In genomic region chr9:126378761-126379160, GRCh38 we compare ENCODE assay signal across 21 cellular contexts. TPM values are rescaled to one million over a fixed set of nuclear protein-coding genes. Genes with fewer than 3 reads are reported as not detected.
DNase-seq lines count a peak whose midpoint lies in the region; ATAC-seq and TF ChIP-seq lines count a peak whose summit lies in the region.
"Had no signal": no experiment of that assay in that cellular context is flagged by ENCODE, and none has a peak within 500 bp of the region (broad histone marks: within the 10 kb centered on the region; RNA-seq: fewer than 3 reads in every experiment).

No MANE protein-coding gene starts in this region.

- CTCF ChIA-PET in activated CD8-positive, alpha-beta T cell treated with anti-CD3 and anti-CD28 coated beads, Interleukin-2, amount 10 ng/mL, durations not matched to agents 7 days and 5 days (lab: Charles Lee): interaction anchor here (1.2 to 1.4 kb wide), 2 partner anchors 18 to 179 kb away, joined by 3 read pairs; no protein-coding TSS in a partner anchor

- intact Hi-C loops in colonic mucosa (cut with DNase I): no loop called here

- no peak for TF ChIP-seq CTCF in colonic mucosa (IDR thresholded peaks at IDR 0.05)
- TF ChIP-seq CTCF in neural crest cell (conservative IDR thresholded peaks at IDR 0.05): no peak

- peaks cover 73% of the 10 kb centered on the region for H3K4me1 Mint-ChIP-seq in neural crest cell
- H3K4me1 Mint-ChIP-seq in activated CD8-positive, alpha-beta T cell treated with anti-CD3 and anti-CD28 coated beads, Interleukin-2, amount 10 ng/mL, durations not matched to agents 7 days and 5 days (ENCODE audit: low read depth): peaks cover 22% of the 10 kb centered on the region

- H3K27ac Mint-ChIP-seq in neural crest cell (ENCODE audit: unreplicated experiment): peak overlapping the region; percentile 85
- no peak overlapping the region for H3K27ac Mint-ChIP-seq in activated CD8-positive, alpha-beta T cell treated with anti-CD3 and anti-CD28 coated beads, Interleukin-2, amount 10 ng/mL, durations not matched to agents 7 days and 5 days
- H3K27ac Mint-ChIP-seq: CD8-positive, alpha-beta T cell; GM23338 had no signal

- H3K4me3 ChIP-seq in colonic mucosa: no peak overlapping the region
- H3K4me3 ChIP-seq: BLaER1, GM23338, PC-9 had no signal

- H3K36me3 Mint-ChIP-seq in neural crest cell (ENCODE audit: low read depth): peaks cover 4% of the 10 kb centered on the region
- peaks cover 12% of the 10 kb centered on the region for H3K36me3 Mint-ChIP-seq in activated CD8-positive, alpha-beta T cell treated with anti-CD3 and anti-CD28 coated beads, Interleukin-2, amount 10 ng/mL, durations not matched to agents 7 days and 5 days (ENCODE audit: low read depth)

- peak overlapping the region; percentile 98 for H3K27ac ChIP-seq in angular gyrus (ENCODE audit: low read depth, low read length)
- H3K27ac ChIP-seq in colonic mucosa: no peak overlapping the region
- H3K27ac ChIP-seq in temporal lobe (ENCODE audit: low read depth, low read length): peak overlapping the region; percentile 98
- H3K27ac ChIP-seq: BLaER1, PC-9 had no signal

- no peaks in the 10 kb centered on the region for H3K9me3 Mint-ChIP-seq in neural crest cell
- no peaks in the 10 kb centered on the region for H3K9me3 Mint-ChIP-seq in activated CD8-positive, alpha-beta T cell treated with anti-CD3 and anti-CD28 coated beads, Interleukin-2, amount 10 ng/mL, durations not matched to agents 7 days and 5 days (ENCODE audit: insufficient read depth)
- H3K9me3 Mint-ChIP-seq: CD8-positive, alpha-beta T cell; GM23338 had no signal

- H3K4me3 Mint-ChIP-seq in neural crest cell: peak overlapping the region; percentile 64
- no peak overlapping the region for H3K4me3 Mint-ChIP-seq in activated CD8-positive, alpha-beta T cell treated with anti-CD3 and anti-CD28 coated beads, Interleukin-2, amount 10 ng/mL, durations not matched to agents 7 days and 5 days
- H3K4me3 Mint-ChIP-seq: CD8-positive, alpha-beta T cell; GM23338 had no signal

- H3K36me3 ChIP-seq in colonic mucosa: no peaks in the 10 kb centered on the region
- H3K36me3 ChIP-seq: BLaER1 had no signal

- DNase-seq in colonic mucosa (peak; percentile 14), neural crest cell (ENCODE audit: low read depth, low spot score) (no peak)
- DNase-seq in activated naive CD4-positive, alpha-beta T cell (lab: John Stamatoyannopoulos, UW): no peak
- DNase-seq in stimulated activated CD4-positive, alpha-beta T cell treated with anti-CD3 and anti-CD28 coated beads, Interleukin-2, amount 100 ng/mL, for 48 hours: no peak
- DNase-seq in activated CD8-positive, alpha-beta T cell treated with anti-CD3 and anti-CD28 coated beads, Interleukin-2, amount 10 ng/mL, durations not matched to agents 7 days and 5 days: no peak
- DNase-seq: Calu3; CD8-positive, alpha-beta T cell; DMS53; EL; Kasumi-1; NCI-H1092 treated with DMSO at 0.1 percent for 48 hours; NCI-H146; NCI-H2029 treated with DMSO at 0.1 percent for 48 hours; NCI-H2171; NCI-H526; PC-9 had no signal

- H3K4me1 ChIP-seq in colonic mucosa: no peaks in the 10 kb centered on the region

- no peaks in the 10 kb centered on the region for H3K27me3 ChIP-seq in colonic mucosa
- H3K27me3 ChIP-seq: BLaER1 had no signal

- no peak overlapping the region for H3K9ac ChIP-seq in colonic mucosa (ENCODE audit: low read depth in 2 of 2, low read length in 2 of 2)
- H3K9ac ChIP-seq: BLaER1 had no signal

- no peaks in the 10 kb centered on the region for H3K27me3 Mint-ChIP-seq in neural crest cell (ENCODE audit: low read depth)
- no peaks in the 10 kb centered on the region for H3K27me3 Mint-ChIP-seq in activated CD8-positive, alpha-beta T cell treated with anti-CD3 and anti-CD28 coated beads, Interleukin-2, amount 10 ng/mL, durations not matched to agents 7 days and 5 days (ENCODE audit: low read depth)

- POLR2A ChIA-PET in activated CD8-positive, alpha-beta T cell treated with anti-CD3 and anti-CD28 coated beads, Interleukin-2, amount 10 ng/mL, durations not matched to agents 7 days and 5 days (lab: Charles Lee): no interaction called here

- no peaks in the 10 kb centered on the region for H3K9me3 ChIP-seq in colonic mucosa
- H3K9me3 ChIP-seq: BLaER1 had no signal

- no peak for ATAC-seq in activated CD8-positive, alpha-beta T cell treated with anti-CD3 and anti-CD28 coated beads, Interleukin-2, amount 10 ng/mL, durations not matched to agents 7 days and 5 days
- ATAC-seq: CD8-positive, alpha-beta T cell; GM23338; HCT116 had no signal

RNA-seq across cellular contexts. Expression of gene MVB12B, which starts 52.1 kb away (rescaled TPM):
- total RNA-seq in colonic mucosa (10 to 100 TPM in 1 of 2 donors, 1 to 10 TPM in 1; 9.8 to 15.8 TPM), neural crest cell (65.5 and 68.1 TPM in 2 replicates), temporal lobe (29.7 TPM)
- 10 to 100 TPM; 17.4 to 19.9 TPM for total RNA-seq in activated CD8-positive, alpha-beta T cell treated with anti-CD3 and anti-CD28 coated beads, Interleukin-2, amount 10 ng/mL, durations not matched to agents 7 days and 5 days
